ENCODE assay signal across 1 cellular context in the genomic region with DNA sequence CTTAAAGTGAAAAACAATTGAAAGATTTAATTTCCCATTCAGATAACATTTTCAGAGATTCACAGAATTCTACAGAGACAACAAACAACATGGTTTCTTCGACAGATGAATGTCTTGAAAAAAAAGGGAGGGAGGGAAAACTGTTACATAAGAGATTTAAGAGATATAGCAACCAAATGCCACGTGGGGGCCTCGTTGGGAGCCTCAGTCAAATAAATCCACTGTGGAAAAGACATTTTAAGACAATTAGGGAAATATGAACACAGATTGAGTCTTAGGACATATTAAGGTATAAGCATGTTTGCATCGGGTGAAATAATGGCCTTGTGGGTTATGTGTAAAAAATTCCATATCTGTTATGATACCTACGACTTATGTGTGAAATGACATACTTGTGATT.
TF ChIP-seq lines count a peak whose summit lies in the region.

No MANE protein-coding gene starts in this region.

TF ChIP-seq in WTC11, 78 proteins besides CTCF, POLR2A, EP300 and RAD21 (continued from another document):
- TF ChIP-seq ZNF281 (CRISPR knock-in tag; IDR thresholded peaks at IDR 0.05) (no peak), ZNF423 (CRISPR knock-in tag; IDR thresholded peaks at IDR 0.05) (no peak)
